17 cellular contexts compared by ENCODE assay signal in the genomic region with DNA sequence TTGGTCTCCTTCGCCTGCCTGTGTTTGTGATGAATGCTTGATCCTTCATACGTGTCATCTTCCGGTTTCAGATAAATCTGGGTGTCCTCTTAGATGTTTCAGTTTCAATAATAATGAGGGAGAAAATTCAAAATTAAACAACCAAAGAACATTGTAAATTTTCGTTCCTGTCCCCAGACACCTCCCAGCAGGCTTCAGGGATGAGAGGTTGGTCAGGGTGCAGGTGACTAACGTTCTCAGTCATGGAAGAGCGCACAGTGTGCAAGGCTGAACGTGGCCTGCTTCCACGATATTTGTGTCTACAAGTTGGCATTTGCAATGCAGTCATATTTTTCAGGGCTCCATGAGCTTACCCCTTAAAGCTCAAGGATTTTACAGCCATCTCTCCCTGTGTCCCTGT.
DNase-seq lines count a peak whose midpoint lies in the region; ATAC-seq, FAIRE-seq and TF ChIP-seq lines count a peak whose summit lies in the region.
"Had no signal": no experiment of that assay in that cellular context is flagged by ENCODE, and none has a peak within 500 bp of the region (broad histone marks: within the 10 kb centered on the region; RNA-seq: fewer than 3 reads in every experiment).

No MANE protein-coding gene starts in this region.

- FAIRE-seq in astrocyte (lab: Jason Lieb, UNC): no peak
- FAIRE-seq: H54 had no signal

- peak; percentile 36 for DNase-seq in ACHN
- no peak for DNase-seq in HFFc6
- no peak for DNase-seq in astrocyte (ENCODE audit: low read depth)
- no peak for DNase-seq in memory B cell (ENCODE audit: low spot score in 2 of 2)
- DNase-seq in NCI-H774 (lab: John Stamatoyannopoulos, UW): no peak
- no peak for DNase-seq in H7
- DNase-seq in RKO (ENCODE audit: low spot score): no peak
- DNase-seq: COR-L47, DMS153, NCI-H1417 treated with DMSO at 0.1 percent for 48 hours, NCI-H1930, NCI-H526 treated with DMSO at 0.1 percent for 48 hours, RPMI8226, SJCRH30 had no signal

- no peaks in the 10 kb centered on the region for H3K27me3 ChIP-seq in astrocyte (ENCODE audit: insufficient read depth, low read length)
- H3K27me3 ChIP-seq in H7 (ENCODE audit: control insufficient read depth, insufficient read depth, low read length): no peaks in the 10 kb centered on the region
- H3K27me3 ChIP-seq: SJCRH30 had no signal

- H3K9me3 Mint-ChIP-seq in HFFc6: 0 out of 2 replicates have a peak, but pooled peaks cover 3% of the 10 kb centered on the region
- H3K9me3 Mint-ChIP-seq in astrocyte (ENCODE audit: unreplicated experiment): peaks cover 2% of the 10 kb centered on the region
- no peaks in the 10 kb centered on the region for H3K9me3 Mint-ChIP-seq in memory B cell
- H3K9me3 Mint-ChIP-seq: CD14-positive monocyte had no signal

- TF ChIP-seq CTCF in HFFc6 (IDR thresholded peaks at IDR 0.05) (no peak), astrocyte (IDR thresholded peaks at IDR 0.05; ENCODE audit: insufficient read depth, low read depth, low read length) (no peak)

- H3K4me1 Mint-ChIP-seq in HFFc6 (ENCODE audit: low read depth) (peaks cover 22% of the 10 kb centered on the region), astrocyte (ENCODE audit: low read depth, unreplicated experiment) (peaks cover 16% of the 10 kb centered on the region), memory B cell (peaks cover 6% of the 10 kb centered on the region)
- H3K4me1 Mint-ChIP-seq: CD14-positive monocyte had no signal

- H3K27ac ChIP-seq in astrocyte (ENCODE audit: low read depth, low read length): peak overlapping the region; percentile 58
- H3K27ac ChIP-seq: SJCRH30 had no signal

- peak overlapping the region; percentile 81 for H3K27ac Mint-ChIP-seq in HFFc6
- H3K27ac Mint-ChIP-seq in astrocyte (ENCODE audit: unreplicated experiment): peak overlapping the region; percentile 48
- no peak overlapping the region for H3K27ac Mint-ChIP-seq in memory B cell

- peak overlapping the region; percentile 68 for H3K4me2 ChIP-seq in astrocyte (ENCODE audit: low read length)

- H3K36me3 ChIP-seq in astrocyte (ENCODE audit: insufficient read depth, low read length) (no peaks in the 10 kb centered on the region), H7 (replicated peaks; ENCODE audit: control insufficient read depth, insufficient read depth, low read length) (no peaks in the 10 kb centered on the region)
- H3K36me3 ChIP-seq: SJCRH30 had no signal

- in situ Hi-C loops in ACHN (cut with HindIII; ENCODE audit: low pct_ligation_motif_present, low pct_unique_long_range_greater_than_20kb, low sequenced_read_pairs): no loop called here

- H3K4me3 ChIP-seq in astrocyte (ENCODE audit: insufficient read depth, low read depth, low read length) (no peak overlapping the region), H7 (ENCODE audit: insufficient read depth, low read depth, low read length) (no peak overlapping the region)
- H3K4me3 ChIP-seq: SJCRH30 had no signal

- H3K36me3 Mint-ChIP-seq in HFFc6 (ENCODE audit: low read depth) (0 out of 2 replicates have a peak, but pooled peaks cover 3% of the 10 kb centered on the region), astrocyte (ENCODE audit: low read depth, unreplicated experiment) (no peaks in the 10 kb centered on the region), memory B cell (no peaks in the 10 kb centered on the region)
- H3K36me3 Mint-ChIP-seq: CD14-positive monocyte had no signal

- no peak overlapping the region for H2AFZ ChIP-seq in astrocyte (ENCODE audit: low read depth, low read length)

- H3K9me3 ChIP-seq in astrocyte (ENCODE audit: insufficient read depth, low read depth, low read length): no peaks in the 10 kb centered on the region
- H3K9me3 ChIP-seq: SJCRH30 had no signal

- no peaks in the 10 kb centered on the region for H4K20me1 ChIP-seq in astrocyte (ENCODE audit: insufficient read depth, low read length)

- ATAC-seq in memory B cell (ENCODE audit: low read depth) (no peak), GM18858 (IDR thresholded peaks at IDR 0.05; ENCODE audit: unreplicated experiment) (no peak)

- H3K27me3 Mint-ChIP-seq in HFFc6 (ENCODE audit: insufficient read depth) (peaks cover 22% of the 10 kb centered on the region), astrocyte (ENCODE audit: low read depth, unreplicated experiment) (peaks cover 27% of the 10 kb centered on the region), memory B cell (peaks cover 16% of the 10 kb centered on the region)

- H3K4me3 Mint-ChIP-seq in HFFc6 (peak overlapping the region; percentile 73), astrocyte (ENCODE audit: unreplicated experiment) (no peak overlapping the region), memory B cell (peak overlapping the region; percentile 63)
- H3K4me3 Mint-ChIP-seq: CD14-positive monocyte had no signal

- H3K9ac ChIP-seq in astrocyte (ENCODE audit: low read length): peak overlapping the region; percentile 39

- peaks cover 11% of the 10 kb centered on the region for H3K79me2 ChIP-seq in astrocyte (ENCODE audit: insufficient read depth, low read length)

- H3K4me1 ChIP-seq in astrocyte (ENCODE audit: insufficient read depth, low read length): peaks cover 18% of the 10 kb centered on the region
- H3K4me1 ChIP-seq: SJCRH30 had no signal
